8 cellular contexts compared by ENCODE assay signal in genomic region chr13:25301347-25302113, GRCh38. TPM values are rescaled to one million over a fixed set of nuclear protein-coding genes. Genes with fewer than 3 reads are reported as not detected.
DNase-seq lines count a peak whose midpoint lies in the region; ATAC-seq and TF ChIP-seq lines count a peak whose summit lies in the region.

NUP58 (plus strand) TSS chr13:25301625; CDS start chr13:25301774, 149 bp downstream.

- H3K9ac ChIP-seq in mammary epithelial cell (ENCODE audit: insufficient read depth, low read length) (peak within 1 kb of the TSS; percentile 96), skeletal muscle tissue (ENCODE audit: low read depth in 1 of 3, low read length in 3 of 3) (peak within 1 kb of the TSS; percentile 87 to 95 (median 91))

- H3K4me3 ChIP-seq in ACC112 (ENCODE audit: low read depth, low read length) (peak within 1 kb of the TSS; percentile 88), WERI-Rb-1 (ENCODE audit: low read depth, low read length) (peak within 1 kb of the TSS; percentile 97), mammary epithelial cell (replicated peaks in 1 of 3; ENCODE audit: insufficient read depth in 1 of 3, low read depth in 2 of 3, low read length in 3 of 3) (peak within 1 kb of the TSS; percentile 83 to 95 (median 87)), iPS-18c (ENCODE audit: insufficient read depth, low read depth, low read length) (peak within 1 kb of the TSS; percentile 86), skeletal muscle tissue (ENCODE audit: low read length in 3 of 3) (peak within 1 kb of the TSS; percentile 80 to 98 (median 91))

- in situ Hi-C loops in mammary epithelial cell (cut with MboI; ENCODE audit: low sequenced_read_pairs in 2 of 2): no loop called here

- dilution Hi-C loops in mammary epithelial cell (cut with HindIII; ENCODE audit: low sequenced_read_pairs): no loop called here

- H3K79me2 ChIP-seq in ACC112 (ENCODE audit: control insufficient read depth, insufficient read depth, low read length, unreplicated experiment): peaks cover 46% of the 10 kb centered on the region
- H3K79me2 ChIP-seq in mammary epithelial cell (ENCODE audit: insufficient read depth, low read length): peaks cover 50% of the 10 kb centered on the region

- TF ChIP-seq CTCF in WERI-Rb-1 (IDR thresholded peaks at IDR 0.05; ENCODE audit: low read depth, low read length): no peak
- no peak for TF ChIP-seq CTCF in mammary epithelial cell (conservative IDR thresholded peaks at IDR 0.05 in 1 of 2, IDR thresholded peaks at IDR 0.05 in 1 of 2; ENCODE audit: extremely low read depth in 1 of 2, insufficient read depth in 1 of 2, low read depth in 1 of 2, low read length in 2 of 2)

- DNase-seq in NCI-H2227 (lab: John Stamatoyannopoulos, UW; ENCODE audit: unreplicated experiment) (peak; percentile 94), WERI-Rb-1 (peak; percentile 99), mammary epithelial cell (peak; percentile 94)

- H3K4me1 ChIP-seq in ACC112 (ENCODE audit: control insufficient read depth, insufficient read depth, low read length, unreplicated experiment): peaks cover 18% of the 10 kb centered on the region
- H3K4me1 ChIP-seq in mammary epithelial cell (ENCODE audit: insufficient read depth, low read length): peaks cover 14% of the 10 kb centered on the region
- H3K4me1 ChIP-seq in skeletal muscle tissue (ENCODE audit: control insufficient read depth in 3 of 3, insufficient read depth in 3 of 3, low read length in 3 of 3): peaks cover 5 to 17% (median 8%) of the 10 kb centered on the region in 3 donors

- H3K27ac ChIP-seq in ACC112 (ENCODE audit: low read depth, low read length) (peak within 1 kb of the TSS; percentile 90), WERI-Rb-1 (peak within 1 kb of the TSS; percentile 95), mammary epithelial cell (ENCODE audit: insufficient read depth, low read depth, low read length) (peak within 1 kb of the TSS; percentile 86), skeletal muscle tissue (ENCODE audit: low read depth, low read length) (peak within 1 kb of the TSS; percentile 88)

- H3K9me3 ChIP-seq in WERI-Rb-1 (ENCODE audit: severe bottlenecking): peaks cover 7% of the 10 kb centered on the region
- H3K9me3 ChIP-seq in mammary epithelial cell (replicated peaks; ENCODE audit: insufficient read depth, low read length): no peaks in the 10 kb centered on the region
- no peaks in the 10 kb centered on the region for H3K9me3 ChIP-seq in iPS-18c (ENCODE audit: control insufficient read depth, insufficient read depth, low read length)
- H3K9me3 ChIP-seq in skeletal muscle tissue (ENCODE audit: control insufficient read depth in 3 of 3, low read length in 3 of 3): no peaks in the 10 kb centered on the region

- peak within 1 kb of the TSS; percentile 93 for H3K4me2 ChIP-seq in mammary epithelial cell (ENCODE audit: insufficient read depth, low read depth, low read length)

- 0% methylated on average over 9 of the region's 64 CpGs for WGBS in mammary epithelial cell (ENCODE audit: low coverage, missing lambda C conversion rate)

- H2AFZ ChIP-seq in ACC112 (ENCODE audit: low read length, unreplicated experiment) (peak within 1 kb of the TSS; percentile 91), mammary epithelial cell (ENCODE audit: low read depth, low read length) (peak within 1 kb of the TSS; percentile 98)

- CTCF ChIA-PET in mammary epithelial cell (lab: Charles Lee; ENCODE audit: low non-redundant PET): no interaction called here

- H3K36me3 ChIP-seq in ACC112 (ENCODE audit: insufficient read depth, low read length) (peaks cover 15% of the 10 kb centered on the region), WERI-Rb-1 (peaks cover 41% of the 10 kb centered on the region), mammary epithelial cell (ENCODE audit: insufficient read depth, low read length) (peaks cover 13% of the 10 kb centered on the region), skeletal muscle tissue (ENCODE audit: control insufficient read depth in 3 of 3, insufficient read depth in 3 of 3, low read length in 3 of 3) (peaks cover 0 to 6% (median 0%) of the 10 kb centered on the region in 3 donors)

- no peaks in the 10 kb centered on the region for H4K20me1 ChIP-seq in mammary epithelial cell (ENCODE audit: insufficient read depth, low read length)

- intact Hi-C loops in mammary epithelial cell (cut with micrococcal nuclease): loop anchor here (2.0 kb wide), 2 partner anchors 15 kb away; partner anchors contain the start of gene MTMR6

- peak; percentile 97 for ATAC-seq in GM18873 (IDR thresholded peaks at IDR 0.05; ENCODE audit: low FRiP score, unreplicated experiment)
- ATAC-seq in HG03139 (IDR thresholded peaks at IDR 0.05; ENCODE audit: unreplicated experiment): peak; percentile 98

- H3K27me3 ChIP-seq in ACC112 (ENCODE audit: insufficient read depth, low read length): peaks cover 5% of the 10 kb centered on the region
- H3K27me3 ChIP-seq in WERI-Rb-1 (ENCODE audit: insufficient read depth, low read depth, severe bottlenecking): no peaks in the 10 kb centered on the region
- no peaks in the 10 kb centered on the region for H3K27me3 ChIP-seq in mammary epithelial cell (ENCODE audit: insufficient read depth, low read length)
- H3K27me3 ChIP-seq in skeletal muscle tissue (ENCODE audit: control insufficient read depth in 3 of 3, insufficient read depth in 3 of 3, low read length in 3 of 3): peaks cover 0 to 8% (median 5%) of the 10 kb centered on the region in 3 donors

- BruUV-seq in mammary epithelial cell (replicated peaks; lab: Mats Ljungman, UMichigan): no TSS peak

RNA-seq across cellular contexts. Expression of gene NUP58, which starts in this region (rescaled TPM):
- total RNA-seq in mammary epithelial cell (10 to 100 TPM; 73.0 to 82.0 TPM), skeletal muscle tissue (45.4 TPM)
- polyA plus RNA-seq in mammary epithelial cell: 37.2 TPM
- 62.1 TPM for polyA minus RNA-seq in mammary epithelial cell

Comparison
In these comparisons a context has a peak if more than half of its experiments do, and no peak if none do; other contexts are left out.
1. Peak in every context shown above with its lines: DNase-seq, ATAC-seq, H3K4me3 ChIP-seq and H3K27ac ChIP-seq.